In genomic region chr15:77790481-77790880, GRCh38 we compare ENCODE assay signal across 29 cellular contexts.
"Had no signal": no experiment of that assay in that cellular context is flagged by ENCODE, and none has a peak within 500 bp of the region (broad histone marks: within the 10 kb centered on the region; RNA-seq: fewer than 3 reads in every experiment).

No MANE protein-coding gene starts in this region.

- H3K27ac ChIP-seq: VCaP had no signal

- ATAC-seq: activated CD8-positive, alpha-beta memory T cell treated with anti-CD3 and anti-CD28 coated beads, Interleukin-2, amount 10 ng/mL, durations not matched to agents 7 days and 5 days; activated naive CD8-positive, alpha-beta T cell treated with anti-CD3 and anti-CD28 coated beads, Interleukin-2, amount 50 U/mL, for 24 hours; Panc1 had no signal

- DNase-seq: activated B cell treated with CpG ODN at 0.5 μM for 24 hours; activated CD4-positive, alpha-beta memory T cell treated with anti-CD3 and anti-CD28 coated beads, Interleukin-2, amount 10 ng/mL, durations not matched to agents 7 days and 5 days; activated CD4-positive, alpha-beta T cell treated with anti-CD3 and anti-CD28 coated beads for 48 hours; activated CD4-positive, CD25-positive, alpha-beta regulatory T cell treated with anti-CD3 and anti-CD28 coated beads, Interleukin-2, amount 50 U/mL, for 72 hours; activated CD8-positive, alpha-beta memory T cell treated with anti-CD3 and anti-CD28 coated beads for 24 hours; activated CD8-positive, alpha-beta memory T cell treated with anti-CD3 and anti-CD28 coated beads, Interleukin-2, amount 10 ng/mL, durations not matched to agents 7 days and 5 days; activated CD8-positive, alpha-beta memory T cell treated with anti-CD3 and anti-CD28 coated beads, Interleukin-2, amount 50 U/mL, for 48 hours; activated effector memory CD4-positive, alpha-beta T cell treated with Interleukin-2 at 50 U/mL for 16 hours; activated naive CD4-positive, alpha-beta T cell treated with anti-CD3 and anti-CD28 coated beads, Interleukin-2, amount 10 ng/mL, durations not matched to agents 7 days and 5 days; activated naive CD8-positive, alpha-beta T cell treated with anti-CD3 and anti-CD28 coated beads, Interleukin-2, amount 50 U/mL, for 24 hours; activated T-cell treated with anti-CD3 and anti-CD28 coated beads, Interleukin-2, amount 50 U/mL, for 48 hours; anterior cingulate cortex; caudate nucleus; cerebellar nuclear complex; Kasumi-1; MG63; NCI-H1092; NCI-H1436 treated with DMSO at 0.1 percent for 48 hours; NCI-H1694 treated with DMSO at 0.1 percent for 48 hours; NCI-H2029; NCI-H345; NCI-H524 treated with DMSO at 0.1 percent for 48 hours; SHP77 treated with DMSO at 0.1 percent for 48 hours; SW 1271; T-helper 1 cell; T-helper 2 cell; T-helper 9 cell had no signal

- H3K36me3 ChIP-seq: MG63 had no signal

- H3K9me3 ChIP-seq: MG63 had no signal

- H3K4me3 ChIP-seq: MG63 had no signal

- H3K27me3 ChIP-seq: MG63 had no signal
